ENCODE assay signal across 8 cellular contexts in genomic region chr14:77615231-77616132, GRCh38. TPM values are rescaled to one million over a fixed set of nuclear protein-coding genes. Genes with fewer than 3 reads are reported as not detected.
DNase-seq lines count a peak whose midpoint lies in the region; ATAC-seq and TF ChIP-seq lines count a peak whose summit lies in the region.

No MANE protein-coding gene starts in this region.

- peak overlapping the region; percentile 75 for H3K9ac ChIP-seq in HUES64 (ENCODE audit: low read depth, low read length)

- no peaks in the 10 kb centered on the region for H3K27me3 ChIP-seq in HUES64 (ENCODE audit: insufficient read depth, low read length)

- peaks cover 25% of the 10 kb centered on the region for H3K4me1 Mint-ChIP-seq in Calu3 (ENCODE audit: low read depth, unreplicated experiment)
- H3K4me1 Mint-ChIP-seq in progenitor cell of endocrine pancreas (ENCODE audit: low read depth), result peaks cover 25% of the 10 kb centered on the region

- WGBS in HUES64, result 27% methylated on average over 17 of the region's 17 CpGs

- H3K9me3 ChIP-seq in HUES64 (ENCODE audit: insufficient read depth, low read depth, low read length), result no peaks in the 10 kb centered on the region

- intact Hi-C loops in Calu3 (cut with micrococcal nuclease; ENCODE audit: unreplicated experiment), result no loop called here

- H3K27ac Mint-ChIP-seq in Calu3 (ENCODE audit: unreplicated experiment) (peak overlapping the region; percentile 33), progenitor cell of endocrine pancreas (peak overlapping the region; percentile 91)

- peak overlapping the region; percentile 65; the same call in 1 of the 2 replicates for H3K27ac ChIP-seq in HUES64 (ENCODE audit: low read depth, low read length)

- peaks cover 32% of the 10 kb centered on the region for H3K36me3 Mint-ChIP-seq in Calu3 (ENCODE audit: insufficient read depth, unreplicated experiment)
- no peaks in the 10 kb centered on the region for H3K36me3 Mint-ChIP-seq in progenitor cell of endocrine pancreas (ENCODE audit: insufficient read depth)

- H3K9me3 Mint-ChIP-seq in Calu3 (ENCODE audit: low read depth, unreplicated experiment) (no peaks in the 10 kb centered on the region), progenitor cell of endocrine pancreas (ENCODE audit: low read depth) (no peaks in the 10 kb centered on the region)

- H3K4me3 ChIP-seq in HUES64 (ENCODE audit: low read length) (peak overlapping the region; percentile 92), fibroblast of the aortic adventitia (ENCODE audit: low read depth, low read length) (peak overlapping the region; percentile 88)

- H3K36me3 ChIP-seq in HUES64 (ENCODE audit: insufficient read depth, low read length), result no peaks in the 10 kb centered on the region

- peaks cover 28% of the 10 kb centered on the region for H3K4me1 ChIP-seq in HUES64 (ENCODE audit: insufficient read depth, low read length)

- TF ChIP-seq CTCF in Calu3 (IDR thresholded peaks at IDR 0.05; ENCODE audit: unreplicated experiment), result no peak
- TF ChIP-seq CTCF in fibroblast of the aortic adventitia (IDR thresholded peaks at IDR 0.05; ENCODE audit: insufficient read depth, low read length), result no peak
- no peak for TF ChIP-seq CTCF in progenitor cell of endocrine pancreas (IDR thresholded peaks at IDR 0.05; ENCODE audit: unreplicated experiment)

- ATAC-seq in HG03565 (IDR thresholded peaks at IDR 0.05; ENCODE audit: unreplicated experiment), result no peak
- ATAC-seq in GM21447 (IDR thresholded peaks at IDR 0.05; ENCODE audit: unreplicated experiment), result no peak

- CTCF ChIA-PET in Calu3 (lab: Charles Lee), result interaction anchor here (0.7 kb wide), 1 partner anchor 694 kb away, joined by 3 read pairs; no protein-coding TSS in a partner anchor

- H3K27me3 Mint-ChIP-seq in Calu3 (ENCODE audit: unreplicated experiment), result no peaks in the 10 kb centered on the region
- peaks cover 3% of the 10 kb centered on the region for H3K27me3 Mint-ChIP-seq in progenitor cell of endocrine pancreas

- TSS peak; percentile 50 for BruUV-seq in Calu3 (replicated peaks; lab: Mats Ljungman, UMichigan)

- H3K4me3 Mint-ChIP-seq in Calu3 (ENCODE audit: low read depth, unreplicated experiment), result peak overlapping the region; percentile 95
- H3K4me3 Mint-ChIP-seq in progenitor cell of endocrine pancreas (ENCODE audit: low read depth), result peak overlapping the region; percentile 92

- DNase-seq in Calu3, result no peak
- peak; percentile 58 for DNase-seq in activated CD8-positive, alpha-beta memory T cell treated with anti-CD3 and anti-CD28 coated beads, Interleukin-2, amount 50 U/mL, for 48 hours
- no peak for DNase-seq in fibroblast of the aortic adventitia (ENCODE audit: low read depth)
- no peak for DNase-seq in progenitor cell of endocrine pancreas (ENCODE audit: low spot score, unreplicated experiment)
- no peak for DNase-seq in NCI-H1930 (lab: John Stamatoyannopoulos, UW)

RNA-seq across cellular contexts. Expression of gene SPTLC2, which starts 1.0 kb away (rescaled TPM):
- total RNA-seq in Calu3 (2022) (45.5 and 45.9 TPM in 2 replicates), fibroblast of the aortic adventitia (ENCODE audit: low replicate concordance) (36.7 and 60.0 TPM in 2 replicates), progenitor cell of endocrine pancreas (53.6 and 54.2 TPM in 2 replicates)
- 10.8 TPM for polyA plus RNA-seq in HUES64 (2013, experiment 1 of 2)
- polyA plus RNA-seq in HUES64 (2013, experiment 2 of 2), result 10.4 TPM
